Comparison of ENCODE assay signal across 8 cellular contexts in genomic region chr19:52690395-52691214, GRCh38. TPM values are rescaled to one million over a fixed set of nuclear protein-coding genes. Genes with fewer than 3 reads are reported as not detected.
DNase-seq lines count a peak whose midpoint lies in the region; ATAC-seq and TF ChIP-seq lines count a peak whose summit lies in the region.

No MANE protein-coding gene starts in this region.

- H3K9me3 ChIP-seq in ES-I3 (ENCODE audit: control insufficient read depth, insufficient read depth, low read length) (no peaks in the 10 kb centered on the region), HCT116 (ENCODE audit: control insufficient read depth in 1 of 2, insufficient read depth in 1 of 2, low read depth in 1 of 2, low read length in 2 of 2) (no peaks in the 10 kb centered on the region), parathyroid adenoma (ENCODE audit: control insufficient read depth, low read length) (no peaks in the 10 kb centered on the region), tibial artery (no peaks in the 10 kb centered on the region)

- H3K4me1 ChIP-seq in ES-I3 (ENCODE audit: insufficient read depth, low read length) (peaks cover 3% of the 10 kb centered on the region; the same call in 1 of the 2 replicates), HCT116 (ENCODE audit: control insufficient read depth in 1 of 2, insufficient read depth in 2 of 2, low read length in 2 of 2) (peaks cover 7 to 14% of the 10 kb centered on the region in 2 experiments), parathyroid adenoma (no peaks in the 10 kb centered on the region), tibial artery (peaks cover 0 to 31% (median 16%) of the 10 kb centered on the region in 4 donors)

- peak; percentile 97 for ATAC-seq in HCT116

- TF ChIP-seq RAD21 in HCT116 (IDR thresholded peaks at IDR 0.05; ENCODE audit: low read depth) = 0 out of 2 replicates have a peak, but pooled peaks have one; percentile 1

- H3K27ac ChIP-seq in HCT116 (ENCODE audit: low read depth, low read length) (peak overlapping the region; percentile 60), adipose tissue (ENCODE audit: low read depth, low read length) (peak overlapping the region; percentile 26), parathyroid adenoma (peak overlapping the region; percentile 78), tibial artery (peak overlapping the region; percentile 91 to 92)

- H3K79me2 ChIP-seq in HCT116 (ENCODE audit: insufficient read depth, low read length) (peaks cover 41% of the 10 kb centered on the region), parathyroid adenoma (no peaks in the 10 kb centered on the region)

- peak overlapping the region; percentile 97 for H3K9ac ChIP-seq in ES-I3 (ENCODE audit: low read depth, low read length)
- H3K9ac ChIP-seq in HCT116 (ENCODE audit: low read length) = peak overlapping the region; percentile 79
- H3K9ac ChIP-seq in parathyroid adenoma = no peak overlapping the region

- intact Hi-C loops in HCT116 (cut with micrococcal nuclease) (no loop called here), cardiac septum (cut with DNase I) (loop anchor here (2.0 kb wide), 1 partner anchor 44 kb away; the partner anchor contains the start of gene ZNF611), tibial artery (cut with DNase I; ENCODE audit: low total_unique reads) (loop anchor here (5.0 kb wide), 1 partner anchor 48 kb away; no protein-coding TSS in a partner anchor)

- peak; percentile 76 for DNase-seq in HCT116 (ENCODE audit: low read depth, low spot score)
- DNase-seq in NCI-H1048 (lab: John Stamatoyannopoulos, UW) = peak; percentile 80
- DNase-seq in SW 1271 (lab: John Stamatoyannopoulos, UW) = peak; percentile 63 to 87
- DNase-seq in cardiac septum (ENCODE audit: low spot score) = peak; percentile 96
- peak; percentile 96 to 97 for DNase-seq in tibial artery

- no peaks in the 10 kb centered on the region for H4K20me1 ChIP-seq in HCT116 (ENCODE audit: insufficient read depth)

- TF ChIP-seq CTCF in HCT116 (IDR thresholded peaks at IDR 0.05 in 2 of 3, conservative IDR thresholded peaks at IDR 0.05 in 1 of 3; ENCODE audit: borderline replicate concordance in 1 of 3, insufficient read depth in 1 of 3, low read depth in 2 of 3, low read length in 2 of 3) (no peak), parathyroid adenoma (IDR thresholded peaks at IDR 0.05) (peak; percentile 27), tibial artery (IDR thresholded peaks at IDR 0.05) (peak; percentile 46 to 52)

- RAD21 ChIA-PET in HCT116 (lab: Charles Lee; ENCODE audit: low non-redundant PET in 1 of 2, low total read pairs in 2 of 2, uncharacterized antibody in 2 of 2, unreplicated experiment in 2 of 2) = no interaction called here

- peak overlapping the region; percentile 95 for H3K4me2 ChIP-seq in HCT116 (ENCODE audit: low read length)
- H3K4me2 ChIP-seq in parathyroid adenoma (ENCODE audit: low read length) = peak overlapping the region; percentile 88

- 1% methylated on average over 45 of the region's 45 CpGs for WGBS in adipose tissue, 3 donors

- H3K4me3 ChIP-seq in HCT116 (replicated peaks in 1 of 2; ENCODE audit: low read depth in 1 of 2, low read length in 2 of 2) (peak overlapping the region; percentile 69 to 85), parathyroid adenoma (ENCODE audit: low read depth, low read length) (peak overlapping the region; percentile 82), tibial artery (peak overlapping the region; percentile 56)

- no peak for TF ChIP-seq POLR2A in HCT116 (IDR thresholded peaks at IDR 0.05; ENCODE audit: borderline replicate concordance, extremely low read depth, insufficient read depth, insufficient read length)

- H3K9me2 ChIP-seq in HCT116 (ENCODE audit: insufficient read depth) = no peaks in the 10 kb centered on the region

- BruUV-seq in HCT116 (replicated peaks; lab: Mats Ljungman, UMichigan) = TSS peak; percentile 87

- POLR2A ChIA-PET in HCT116 (lab: Charles Lee) = no interaction called here

- peak overlapping the region; percentile 45 for H2AFZ ChIP-seq in HCT116 (ENCODE audit: low read depth, low read length, poor library complexity, severe bottlenecking)
- peak overlapping the region; percentile 84 for H2AFZ ChIP-seq in parathyroid adenoma

- H3K27me3 ChIP-seq in HCT116 (ENCODE audit: insufficient read depth, low read length) (no peaks in the 10 kb centered on the region), parathyroid adenoma (ENCODE audit: control insufficient read depth, insufficient read depth, low read length) (no peaks in the 10 kb centered on the region), tibial artery (no peaks in the 10 kb centered on the region)

- CTCF ChIA-PET in HCT116 (lab: Charles Lee) = no interaction called here

- H3K36me3 ChIP-seq in ES-I3 (ENCODE audit: insufficient read depth, low read length) (no peaks in the 10 kb centered on the region), HCT116 (ENCODE audit: control insufficient read depth in 1 of 2, insufficient read depth in 2 of 2, low read length in 2 of 2) (no peaks in the 10 kb centered on the region), parathyroid adenoma (ENCODE audit: control insufficient read depth, insufficient read depth, low read length) (no peaks in the 10 kb centered on the region), tibial artery (no peaks in the 10 kb centered on the region)

TF ChIP-seq in HCT116, 20 proteins besides CTCF, POLR2A, EP300 and RAD21:
- TF ChIP-seq SP1 (IDR thresholded peaks at IDR 0.05; ENCODE audit: low read depth) (peak; percentile 47), ZBTB33 (IDR thresholded peaks at IDR 0.05; ENCODE audit: extremely low read depth, insufficient replicate concordance, low read length) (no peak), EZH2 (IDR thresholded peaks at IDR 0.05) (no peak), SIN3A (IDR thresholded peaks at IDR 0.05; ENCODE audit: low read depth) (peak; percentile 56), MAX (IDR thresholded peaks at IDR 0.05) (peak; percentile 54), ELF1 (IDR thresholded peaks at IDR 0.05; ENCODE audit: borderline replicate concordance, low read depth) (peak; percentile 11; the same call in 1 of the 2 replicates), FOSL1 (IDR thresholded peaks at IDR 0.05; ENCODE audit: low read depth) (peak; percentile 35; the same call in 1 of the 2 replicates), POLR2AphosphoS5 (IDR thresholded peaks at IDR 0.05; ENCODE audit: low read depth, low read length) (peak; percentile 86)

RNA-seq across cellular contexts. Expression of gene ZNF611, which starts 44.2 kb away (rescaled TPM):
- total RNA-seq in HCT116 (2021; ENCODE audit: unreplicated experiment) = 12.2 TPM
- 2.7 and 3.0 TPM in 2 replicates for polyA plus RNA-seq in HCT116 (2012)
- polyA plus RNA-seq in adipose tissue = 1 to 10 TPM; 1.7 to 5.6 (median 2.7) TPM
- 6.8 TPM for total RNA-seq in cardiac septum

RNA-seq across cellular contexts. Expression of gene ZNF83, which starts 52.5 kb away (rescaled TPM):
- total RNA-seq in HCT116 (2021; ENCODE audit: unreplicated experiment) (34.2 TPM), cardiac septum (16.8 TPM)
- 19.0 and 21.6 TPM in 2 replicates for polyA plus RNA-seq in HCT116 (2012)
- 10 to 100 TPM; 16.2 to 39.8 (median 22.6) TPM for polyA plus RNA-seq in adipose tissue

Comparison
In these comparisons a context has a peak if more than half of its experiments do, and no peak if none do; other contexts are left out.
1. Peak in every context shown above with its lines: DNase-seq, ATAC-seq, H3K4me3 ChIP-seq and H3K27ac ChIP-seq.
2. H3K27ac ChIP-seq: peak in every context shown above with its lines; median percentile 92 in tibial artery; 78 in parathyroid adenoma; 60 in HCT116; 26 in adipose tissue.
3. CTCF ChIP-seq: peak in parathyroid adenoma (single experiment) and tibial artery (2 of 2); none in HCT116 (0 of 3).